ENCODE assay signal across 17 cellular contexts in the genomic region with DNA sequence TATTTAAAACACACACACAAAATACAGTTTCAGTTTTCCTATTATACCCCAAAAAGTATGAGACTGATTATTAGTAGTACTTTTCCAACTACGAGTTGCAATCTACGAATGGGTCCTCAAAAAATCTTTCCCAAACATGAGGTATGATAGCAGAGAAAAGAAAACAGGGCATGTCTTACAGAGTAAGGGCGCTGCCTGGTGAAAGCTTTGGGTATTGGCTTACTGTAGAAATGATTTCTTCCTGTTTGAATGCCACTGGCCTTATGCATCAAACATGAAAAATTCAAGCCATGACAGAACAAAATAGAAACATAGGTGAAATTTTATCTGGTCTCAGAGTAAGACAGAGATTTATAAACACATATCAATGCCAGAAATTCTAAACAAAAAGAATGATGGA.
DNase-seq lines count a peak whose midpoint lies in the region; ATAC-seq and TF ChIP-seq lines count a peak whose summit lies in the region.
"Had no signal": no experiment of that assay in that cellular context is flagged by ENCODE, and none has a peak within 500 bp of the region (broad histone marks: within the 10 kb centered on the region; RNA-seq: fewer than 3 reads in every experiment).

No MANE protein-coding gene starts in this region.

- WGBS in IMR-90 (ENCODE audit: extremely low coverage in 2 of 2, insufficient read length in 1 of 2), 2 experiments: no CpG with 5 or more reads among the region's 3 CpGs

- H3K27me3 ChIP-seq in IMR-90 (ENCODE audit: control insufficient read depth, insufficient read depth, low read length) (no peaks in the 10 kb centered on the region), MM.1S (replicated peaks; ENCODE audit: insufficient read depth, low read length) (peaks cover 14% of the 10 kb centered on the region; the same call in 1 of the 2 replicates)
- H3K27me3 ChIP-seq: BLaER1 had no signal

- H3K4me1 ChIP-seq in IMR-90 (ENCODE audit: control insufficient read depth, insufficient read depth, low read length) (no peaks in the 10 kb centered on the region), MM.1S (ENCODE audit: low read length) (peaks cover 15% of the 10 kb centered on the region)

- H3K36me3 Mint-ChIP-seq in brain: no peaks in the 10 kb centered on the region
- H3K36me3 Mint-ChIP-seq in osteocyte (ENCODE audit: unreplicated experiment): peaks cover 3% of the 10 kb centered on the region

- POLR2A ChIA-PET in IMR-90 (lab: Charles Lee; ENCODE audit: unreplicated experiment): no interaction called here

- no peak overlapping the region for H2BK5ac ChIP-seq in IMR-90 (ENCODE audit: low read depth, low read length, poor library complexity, severe bottlenecking)

- no peak overlapping the region for H2AK5ac ChIP-seq in IMR-90 (ENCODE audit: low read depth, low read length)

- peak; percentile 50 for TF ChIP-seq RAD21 in IMR-90 (IDR thresholded peaks at IDR 0.05; ENCODE audit: low read length)

- H4K91ac ChIP-seq in IMR-90 (ENCODE audit: insufficient read depth, low read depth, low read length): no peak overlapping the region

- no peak overlapping the region for H2AFZ ChIP-seq in IMR-90 (replicated peaks; ENCODE audit: low read length, poor library complexity)
- no peak overlapping the region for H2AFZ ChIP-seq in MM.1S (ENCODE audit: low read length)

- H3K79me1 ChIP-seq in IMR-90 (ENCODE audit: low read depth in 1 of 2, low read length in 2 of 2): no peaks in the 10 kb centered on the region

- H3K9me3 Mint-ChIP-seq in brain (peaks cover 0 to 3% (median 0%) of the 10 kb centered on the region in 5 experiments), osteocyte (ENCODE audit: unreplicated experiment) (no peaks in the 10 kb centered on the region)
- H3K9me3 Mint-ChIP-seq: stimulated activated naive CD8-positive, alpha-beta T cell treated with anti-CD3 and anti-CD28 coated beads, Interleukin-15, Interleukin-2, amounts not matched to agents 100 ng/mL and 50 ng/mL, for 24 hours had no signal

- H3K27me3 Mint-ChIP-seq in brain (peaks cover 3% of the 10 kb centered on the region), osteocyte (ENCODE audit: unreplicated experiment) (no peaks in the 10 kb centered on the region)
- H3K27me3 Mint-ChIP-seq: stimulated activated naive CD8-positive, alpha-beta T cell treated with anti-CD3 and anti-CD28 coated beads, Interleukin-15, Interleukin-2, amounts not matched to agents 100 ng/mL and 50 ng/mL, for 24 hours had no signal

- no peak overlapping the region for H3K56ac ChIP-seq in IMR-90 (ENCODE audit: extremely low read depth, insufficient read depth, low read length)

- no TSS peak for BruUV-seq in IMR-90 (replicated peaks; lab: Mats Ljungman, UMichigan)

- no peaks in the 10 kb centered on the region for H4K20me1 ChIP-seq in IMR-90 (ENCODE audit: insufficient read depth, low read length)
- no peaks in the 10 kb centered on the region for H4K20me1 ChIP-seq in MM.1S (ENCODE audit: insufficient read depth, low read length)
- H4K20me1 ChIP-seq: BLaER1 had no signal

- DNase-seq in SIG-M5 treated with dmso at 0.1 percent for 504 hours (lab: John Stamatoyannopoulos, UW; ENCODE audit: unreplicated experiment) (peak; percentile 0), SIG-M5 (lab: John Stamatoyannopoulos, UW) (no peak), IMR-90 (peak; percentile 11), osteocyte (ENCODE audit: extremely low spot score, unreplicated experiment) (no peak), NCI-H2196 (lab: John Stamatoyannopoulos, UW; ENCODE audit: unreplicated experiment) (no peak), MM.1S (no peak), cerebellum (ENCODE audit: low spot score) (no peak)
- DNase-seq: amniotic stem cell; GOT3; islet precursor cell; NCI-H774; nephron progenitor cell; stimulated activated CD4-positive, alpha-beta T cell treated with anti-CD3 and anti-CD28 coated beads, Interleukin-2, amount 100 ng/mL, for 24 hours; T-helper 2 cell had no signal

- H3F3A ChIP-seq in MM.1S (ENCODE audit: insufficient read depth, low read length): no peaks in the 10 kb centered on the region

- H2BK120ac ChIP-seq in IMR-90 (ENCODE audit: low read depth, low read length): no peak overlapping the region

- no peak overlapping the region for H3K18ac ChIP-seq in IMR-90 (ENCODE audit: low read depth, low read length)

- H3K4me3 Mint-ChIP-seq in brain (no peak overlapping the region), osteocyte (ENCODE audit: unreplicated experiment) (no peak overlapping the region)
- H3K4me3 Mint-ChIP-seq: nephron progenitor cell; stimulated activated naive CD8-positive, alpha-beta T cell treated with anti-CD3 and anti-CD28 coated beads, Interleukin-15, Interleukin-2, amounts not matched to agents 100 ng/mL and 50 ng/mL, for 24 hours had no signal

- H4K8ac ChIP-seq in IMR-90 (ENCODE audit: low read depth in 2 of 2, low read length in 2 of 2): no peak overlapping the region

- no peaks in the 10 kb centered on the region for H3K9me2 ChIP-seq in MM.1S (replicated peaks; ENCODE audit: insufficient read depth, low read length)

- H3K9me1 ChIP-seq in IMR-90 (ENCODE audit: insufficient read depth, low read length): no peaks in the 10 kb centered on the region

- H3K4me1 Mint-ChIP-seq in brain (no peaks in the 10 kb centered on the region), osteocyte (ENCODE audit: unreplicated experiment) (peaks cover 6% of the 10 kb centered on the region)
- H3K4me1 Mint-ChIP-seq: nephron progenitor cell had no signal

- no peak overlapping the region for H3K4ac ChIP-seq in IMR-90 (ENCODE audit: low read depth, low read length)

- H3K27ac Mint-ChIP-seq in brain: no peak overlapping the region
- H3K27ac Mint-ChIP-seq in osteocyte (ENCODE audit: unreplicated experiment): no peak overlapping the region
- H3K27ac Mint-ChIP-seq: nephron progenitor cell; stimulated activated naive CD8-positive, alpha-beta T cell treated with anti-CD3 and anti-CD28 coated beads, Interleukin-15, Interleukin-2, amounts not matched to agents 100 ng/mL and 50 ng/mL, for 24 hours had no signal

- H2AK9ac ChIP-seq in IMR-90 (replicated peaks; ENCODE audit: low read depth, low read length, poor library complexity): no peak overlapping the region

- no peaks in the 10 kb centered on the region for H3K79me2 ChIP-seq in MM.1S (ENCODE audit: low read length)

- no peak overlapping the region for H2BK20ac ChIP-seq in IMR-90 (ENCODE audit: low read depth, low read length)

- H3K23ac ChIP-seq in IMR-90 (ENCODE audit: low read depth, low read length): no peak overlapping the region

- H3K27ac ChIP-seq in IMR-90 (ENCODE audit: insufficient read depth, low read length) (no peak overlapping the region), MM.1S (ENCODE audit: low read length) (no peak overlapping the region)
- H3K27ac ChIP-seq: BLaER1 had no signal

- H3K36me3 ChIP-seq in IMR-90 (ENCODE audit: control insufficient read depth, insufficient read depth, low read length): no peaks in the 10 kb centered on the region
- no peaks in the 10 kb centered on the region for H3K36me3 ChIP-seq in MM.1S (replicated peaks; ENCODE audit: insufficient read depth, low read length)
- H3K36me3 ChIP-seq: BLaER1 had no signal

- H3K9me3 ChIP-seq in IMR-90 (ENCODE audit: control insufficient read depth, insufficient read depth, low read length) (no peaks in the 10 kb centered on the region), MM.1S (replicated peaks; ENCODE audit: insufficient read depth, low read length) (no peaks in the 10 kb centered on the region)
- H3K9me3 ChIP-seq: BLaER1 had no signal

- H3K9ac ChIP-seq in IMR-90 (ENCODE audit: low read depth, low read length): no peak overlapping the region
- H3K9ac ChIP-seq in MM.1S (ENCODE audit: low read length): no peak overlapping the region
- H3K9ac ChIP-seq: BLaER1 had no signal

- TF ChIP-seq CTCF in IMR-90 (conservative IDR thresholded peaks at IDR 0.05; ENCODE audit: low read depth, low read length) (peak; percentile 49), brain (conservative IDR thresholded peaks at IDR 0.05) (peak; percentile 24 to 49), osteocyte (IDR thresholded peaks at IDR 0.05) (peak; percentile 29), MM.1S (IDR thresholded peaks at IDR 0.05; ENCODE audit: low read length) (no peak)

- no peak for ATAC-seq in IMR-90 (ENCODE audit: low read depth)

- in situ Hi-C loops in IMR-90 (cut with MboI; ENCODE audit: low sequenced_read_pairs): no loop called here

- dilution Hi-C loops in IMR-90 (cut with HindIII; ENCODE audit: low sequenced_read_pairs, unreplicated experiment): no loop called here

- H2BK15ac ChIP-seq in IMR-90 (ENCODE audit: low read depth, low read length): no peak overlapping the region

- CTCF ChIA-PET in IMR-90 (lab: Yijun Ruan, JAX): no interaction called here

- no peak for TF ChIP-seq POLR2A in IMR-90 (IDR thresholded peaks at IDR 0.05; ENCODE audit: low read depth, low read length)

- H3K4me2 ChIP-seq in IMR-90 (ENCODE audit: low read depth, low read length): no peak overlapping the region
- no peak overlapping the region for H3K4me2 ChIP-seq in MM.1S (ENCODE audit: low read depth, low read length)
- H3K4me2 ChIP-seq: BLaER1 had no signal

- H3K14ac ChIP-seq in IMR-90 (replicated peaks; ENCODE audit: low read depth, low read length): no peak overlapping the region

- intact Hi-C loops in IMR-90 (cut with micrococcal nuclease): loop anchor here (5.0 kb wide), 1 partner anchor 804 kb away; no protein-coding TSS in a partner anchor

- H3K4me3 ChIP-seq in IMR-90 (ENCODE audit: insufficient read depth, low read depth, low read length) (no peak overlapping the region), MM.1S (ENCODE audit: low read length) (no peak overlapping the region)
- H3K4me3 ChIP-seq: BLaER1 had no signal

- no peak overlapping the region for H4K5ac ChIP-seq in IMR-90 (ENCODE audit: low read depth, low read length)

TF ChIP-seq in IMR-90, 13 proteins besides CTCF, POLR2A, EP300 and RAD21:
- TF ChIP-seq ELK1 (IDR thresholded peaks at IDR 0.05; ENCODE audit: borderline replicate concordance, low read depth, low read length) (no peak), SMC3 (IDR thresholded peaks at IDR 0.05; ENCODE audit: low read depth, low read length) (peak; percentile 48; the same call in 1 of the 2 replicates)
TF ChIP-seq in IMR-90: peak in this region for 1.

Comparison
In these comparisons a context has a peak if more than half of its experiments do, and no peak if none do; other contexts are left out.
1. DNase-seq: peak in SIG-M5 treated with dmso at 0.1 percent for 504 hours (single experiment) and IMR-90 (single experiment); none in SIG-M5 (single experiment), osteocyte (single experiment), NCI-H2196 (single experiment), MM.1S (single experiment) and cerebellum (single experiment).